ENCODE assay signal across 10 cellular contexts in the genomic region with DNA sequence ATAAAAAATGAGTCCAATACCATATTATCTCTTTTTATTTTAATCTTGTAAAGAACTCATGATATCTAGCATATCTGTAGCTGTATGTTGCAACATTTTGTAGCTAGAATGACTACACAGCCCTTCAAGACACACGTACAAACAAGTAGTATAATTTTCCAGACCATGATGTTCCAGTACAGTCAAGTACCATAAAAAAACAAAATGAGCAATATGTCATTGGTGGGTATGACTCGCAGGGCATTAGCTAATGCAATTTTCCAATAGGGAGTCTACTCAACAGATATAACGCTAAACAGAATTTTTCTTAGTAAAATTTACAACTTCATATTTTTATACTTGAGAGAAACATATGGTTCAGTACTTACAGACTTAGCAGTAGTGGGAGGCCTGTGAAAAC. TPM values are rescaled to one million over a fixed set of nuclear protein-coding genes. Genes with fewer than 3 reads are reported as not detected.
A peak's percentile ranks its signal among the peaks of the same experiment; 100 is the strongest.
DNase-seq lines count a peak whose midpoint lies in the region; ATAC-seq and TF ChIP-seq lines count a peak whose summit lies in the region.
"Had no signal": no experiment of that assay in that cellular context is flagged by ENCODE, and none has a peak within 500 bp of the region (broad histone marks: within the 10 kb centered on the region; RNA-seq: fewer than 3 reads in every experiment).

No MANE protein-coding gene starts in this region.

- H3K4me1 Mint-ChIP-seq in HFFc6 (ENCODE audit: low read depth) (peaks cover 51% of the 10 kb centered on the region), natural killer cell (no peaks in the 10 kb centered on the region)

- intact Hi-C loops in natural killer cell (cut with micrococcal nuclease) = no loop called here

- H3K27ac Mint-ChIP-seq in HFFc6 = no peak overlapping the region
- no peak overlapping the region for H3K27ac Mint-ChIP-seq in natural killer cell
- H3K27ac Mint-ChIP-seq: activated T-helper 17 cell treated with anti-CD3 and anti-CD28 coated beads, Interleukin-2, amount 50 U/mL, for 72 hours had no signal

- no peak for TF ChIP-seq CTCF in HFFc6 (IDR thresholded peaks at IDR 0.05)
- no peak for TF ChIP-seq CTCF in natural killer cell (IDR thresholded peaks at IDR 0.05)

- H3K27me3 Mint-ChIP-seq in HFFc6 (ENCODE audit: insufficient read depth) = no peaks in the 10 kb centered on the region; the same call in 1 of the 2 replicates
- H3K27me3 Mint-ChIP-seq in natural killer cell (ENCODE audit: low read depth in 2 of 2) = no peaks in the 10 kb centered on the region
- H3K27me3 Mint-ChIP-seq: activated T-helper 17 cell treated with anti-CD3 and anti-CD28 coated beads, Interleukin-2, amount 50 U/mL, for 72 hours had no signal

- H3K9me3 Mint-ChIP-seq in HFFc6 (no peaks in the 10 kb centered on the region), natural killer cell (no peaks in the 10 kb centered on the region)
- H3K9me3 Mint-ChIP-seq: activated T-helper 17 cell treated with anti-CD3 and anti-CD28 coated beads, Interleukin-2, amount 50 U/mL, for 72 hours had no signal

- H3K36me3 Mint-ChIP-seq in HFFc6 (ENCODE audit: low read depth) (0 out of 2 replicates have a peak, but pooled peaks cover 6% of the 10 kb centered on the region), natural killer cell (no peaks in the 10 kb centered on the region)

- no peak for ATAC-seq in natural killer cell
- ATAC-seq: activated T-helper 17 cell treated with anti-CD3 and anti-CD28 coated beads, Interleukin-2, amount 50 U/mL, for 72 hours had no signal

- peak; percentile 44 for DNase-seq in HFFc6
- DNase-seq in amniotic epithelial cell (ENCODE audit: low read depth) = peak; percentile 95
- DNase-seq in glomerular visceral epithelial cell (ENCODE audit: extremely low spot score) = peak; percentile 19
- peak; percentile 55 for DNase-seq in superior temporal gyrus (ENCODE audit: extremely low spot score)
- no peak for DNase-seq in NCI-H2196 treated with DMSO at 0.1 percent for 48 hours (lab: John Stamatoyannopoulos, UW; ENCODE audit: unreplicated experiment)
- no peak for DNase-seq in natural killer cell
- DNase-seq in amniotic stem cell (lab: John Stamatoyannopoulos, UW) = no peak
- DNase-seq: activated CD4-positive, alpha-beta T cell treated with anti-CD3 and anti-CD28 coated beads, Interleukin-2, amount 50 U/mL, for 48 hours; retina had no signal

- H3K4me3 Mint-ChIP-seq in HFFc6 (no peak overlapping the region), natural killer cell (no peak overlapping the region)
- H3K4me3 Mint-ChIP-seq: activated T-helper 17 cell treated with anti-CD3 and anti-CD28 coated beads, Interleukin-2, amount 50 U/mL, for 72 hours had no signal

RNA-seq across cellular contexts. Expression of gene UGP2, which starts 53.6 kb away (rescaled TPM):
- 100 to 1,000 TPM; 150 to 199 (median 172) TPM for total RNA-seq in HFFc6 (2021; fragmentation: NEBNext Ultra II Directional; extraction: Animal tissue kit (Norgen Biotek cat#: 25700))
- 100 to 1,000 TPM; 100 to 117 (median 101) TPM for total RNA-seq in natural killer cell

Comparison
In these comparisons a context has a peak if more than half of its experiments do, and no peak if none do; other contexts are left out.
1. DNase-seq: peak in HFFc6 (single experiment), amniotic epithelial cell (single experiment), glomerular visceral epithelial cell (single experiment) and superior temporal gyrus (single experiment); none in NCI-H2196 treated with DMSO at 0.1 percent for 48 hours (single experiment), natural killer cell (single experiment) and amniotic stem cell (single experiment).